37 cellular contexts compared by ENCODE assay signal in the genomic region with DNA sequence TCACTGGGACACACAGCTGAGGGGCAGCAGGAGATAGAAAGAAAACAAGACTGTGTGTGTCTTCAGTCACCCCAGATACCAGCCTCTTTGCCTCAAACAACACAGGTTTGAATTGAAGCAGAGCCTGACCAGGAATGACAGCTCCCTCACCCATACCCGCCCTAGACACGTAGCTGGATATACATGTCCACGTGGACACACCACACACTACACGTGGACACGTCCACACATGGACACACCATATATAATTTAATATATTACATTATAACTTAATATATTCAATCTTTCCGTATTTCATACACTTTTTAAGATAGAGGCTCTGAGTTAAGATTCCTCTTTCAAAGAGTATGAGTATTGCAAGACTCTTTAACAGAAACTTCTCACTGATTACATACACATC. TPM values are rescaled to one million over a fixed set of nuclear protein-coding genes. Genes with fewer than 3 reads are reported as not detected.
"Had no signal": no experiment of that assay in that cellular context is flagged by ENCODE, and none has a peak within 500 bp of the region (broad histone marks: within the 10 kb centered on the region; RNA-seq: fewer than 3 reads in every experiment).

No MANE protein-coding gene starts in this region.

- H3K4me3 ChIP-seq: colonic mucosa, esophagus squamous epithelium, gastroesophageal sphincter had no signal

- H3K27ac Mint-ChIP-seq: activated B cell treated with CpG ODN at 0.5 μM for 24 hours; activated CD8-positive, alpha-beta T cell treated with anti-CD3 and anti-CD28 coated beads for 36 hours; activated naive CD4-positive, alpha-beta T cell treated with anti-CD3 and anti-CD28 coated beads, Interleukin-2, amount 10 ng/mL, durations not matched to agents 7 days and 5 days; activated naive CD8-positive, alpha-beta T cell; activated T-helper 17 cell treated with anti-CD3 and anti-CD28 coated beads, Interleukin-2, amount 50 U/mL, for 72 hours; T-helper 17 cell; T-helper 2 cell treated with Interferon-gamma antibody and Interleukin-4, amounts not matched to agents 5 μg/mL and 100 μg/mL, for 36 hours had no signal

- ATAC-seq: activated CD4-positive, CD25-positive, alpha-beta regulatory T cell treated with anti-CD3 and anti-CD28 coated beads, Interleukin-2, amount 50 U/mL, for 24 hours; activated CD8-positive, alpha-beta T cell treated with anti-CD3 and anti-CD28 coated beads for 36 hours; activated T-cell treated with anti-CD3 and anti-CD28 coated beads, Interleukin-2, amount 50 U/mL, for 4 hours; activated T-helper 17 cell treated with anti-CD3 and anti-CD28 coated beads, Interleukin-2, amount 50 U/mL, for 72 hours; gastroesophageal sphincter; T-helper 17 cell had no signal

- H3K4me1 ChIP-seq: esophagus squamous epithelium had no signal

- H3K27me3 ChIP-seq: brain microvascular endothelial cell, colonic mucosa had no signal

- H3K27ac ChIP-seq: brain microvascular endothelial cell, colonic mucosa, epithelial cell of prostate, esophagus squamous epithelium, gastroesophageal sphincter, WERI-Rb-1 had no signal

- H3K9me3 Mint-ChIP-seq: activated CD8-positive, alpha-beta T cell treated with anti-CD3 and anti-CD28 coated beads for 36 hours; activated T-cell treated with anti-CD3 and anti-CD28 coated beads, Interleukin-2, amount 50 U/mL, for 4 hours; activated T-helper 17 cell treated with anti-CD3 and anti-CD28 coated beads, Interleukin-2, amount 50 U/mL, for 72 hours; T-helper 2 cell treated with Interferon-gamma antibody and Interleukin-4, amounts not matched to agents 5 μg/mL and 100 μg/mL, for 36 hours had no signal

- H3K36me3 ChIP-seq: brain microvascular endothelial cell, colonic mucosa, esophagus squamous epithelium, gastroesophageal sphincter, WERI-Rb-1 had no signal

- H3K36me3 Mint-ChIP-seq: activated naive CD4-positive, alpha-beta T cell treated with anti-CD3 and anti-CD28 coated beads, Interleukin-2, amount 10 ng/mL, durations not matched to agents 7 days and 5 days; activated naive CD8-positive, alpha-beta T cell had no signal

- DNase-seq: activated B cell treated with CpG ODN at 0.5 μM for 24 hours; activated CD4-positive, alpha-beta T cell treated with anti-CD3 and anti-CD28 coated beads for 48 hours; activated CD4-positive, alpha-beta T cell treated with anti-CD3 and anti-CD28 coated beads, Interleukin-2, amount 50 U/mL, for 1 hour; activated CD4-positive, alpha-beta T cell treated with anti-CD3 and anti-CD28 coated beads, Interleukin-2, amount 50 U/mL, for 48 hours; activated CD8-positive, alpha-beta memory T cell treated with anti-CD3 and anti-CD28 coated beads for 24 hours; activated CD8-positive, alpha-beta T cell treated with anti-CD3 and anti-CD28 coated beads for 36 hours; activated gamma-delta T cell; activated naive CD4-positive, alpha-beta T cell; activated naive CD4-positive, alpha-beta T cell treated with anti-CD3 and anti-CD28 coated beads, Interleukin-2, amount 10 ng/mL, durations not matched to agents 7 days and 5 days; activated T-cell treated with anti-CD3 and anti-CD28 coated beads, Interleukin-2, amount 50 U/mL, for 4 hours; amniotic stem cell; anterior cingulate cortex; brain microvascular endothelial cell; caudate nucleus; colonic mucosa; effector CD8-positive, alpha-beta T cell; esophagus squamous epithelium; foreskin melanocyte; T-helper 1 cell; T-helper 17 cell; T1000; WERI-Rb-1 had no signal

- H3K9me3 ChIP-seq: colonic mucosa, esophagus squamous epithelium, gastroesophageal sphincter had no signal

RNA-seq across cellular contexts. Expression of gene GDF2, which starts 11.3 kb away (rescaled TPM):
- total RNA-seq: activated B cell treated with CpG ODN at 0.5 μM for 24 hours; activated CD8-positive, alpha-beta T cell treated with anti-CD3 and anti-CD28 coated beads for 36 hours; activated T-cell treated with anti-CD3 and anti-CD28 coated beads, Interleukin-2, amount 50 U/mL, for 4 hours; activated T-helper 17 cell treated with anti-CD3 and anti-CD28 coated beads, Interleukin-2, amount 50 U/mL, for 72 hours; astrocyte; bronchial epithelial cell; colonic mucosa; dermis microvascular lymphatic vessel endothelial cell; endothelial cell of umbilical vein; esophagus squamous epithelium; fibroblast of lung; fibroblast of villous mesenchyme; gastroesophageal sphincter; glomerular endothelial cell; T-helper 17 cell had no signal
- polyA plus RNA-seq: adipose tissue, endothelial cell of umbilical vein, esophagus, fibroblast of lung had no signal

RNA-seq across cellular contexts. Expression of gene RBP3, which starts 14.6 kb away (rescaled TPM):
- total RNA-seq: activated B cell treated with CpG ODN at 0.5 μM for 24 hours; activated CD8-positive, alpha-beta T cell treated with anti-CD3 and anti-CD28 coated beads for 36 hours; activated T-cell treated with anti-CD3 and anti-CD28 coated beads, Interleukin-2, amount 50 U/mL, for 4 hours; activated T-helper 17 cell treated with anti-CD3 and anti-CD28 coated beads, Interleukin-2, amount 50 U/mL, for 72 hours; astrocyte; bronchial epithelial cell; colonic mucosa; dermis microvascular lymphatic vessel endothelial cell; endothelial cell of umbilical vein; esophagus squamous epithelium; fibroblast of lung; fibroblast of villous mesenchyme; gastroesophageal sphincter; glomerular endothelial cell; T-helper 17 cell had no signal
- polyA plus RNA-seq: adipose tissue, endothelial cell of umbilical vein, esophagus, fibroblast of lung had no signal

RNA-seq across cellular contexts. Expression of gene GDF10, which starts 33.5 kb away (rescaled TPM):
- total RNA-seq: activated B cell treated with CpG ODN at 0.5 μM for 24 hours, bronchial epithelial cell, dermis microvascular lymphatic vessel endothelial cell, endothelial cell of umbilical vein, fibroblast of villous mesenchyme, glomerular endothelial cell had no signal
- polyA plus RNA-seq: endothelial cell of umbilical vein had no signal

RNA-seq across cellular contexts. Expression of gene ZNF488, which starts 50.6 kb away (rescaled TPM):
- total RNA-seq: activated B cell treated with CpG ODN at 0.5 μM for 24 hours, fibroblast of lung, glomerular endothelial cell, T-helper 17 cell had no signal
